Comparison of ENCODE assay signal across 8 cellular contexts in the genomic region with DNA sequence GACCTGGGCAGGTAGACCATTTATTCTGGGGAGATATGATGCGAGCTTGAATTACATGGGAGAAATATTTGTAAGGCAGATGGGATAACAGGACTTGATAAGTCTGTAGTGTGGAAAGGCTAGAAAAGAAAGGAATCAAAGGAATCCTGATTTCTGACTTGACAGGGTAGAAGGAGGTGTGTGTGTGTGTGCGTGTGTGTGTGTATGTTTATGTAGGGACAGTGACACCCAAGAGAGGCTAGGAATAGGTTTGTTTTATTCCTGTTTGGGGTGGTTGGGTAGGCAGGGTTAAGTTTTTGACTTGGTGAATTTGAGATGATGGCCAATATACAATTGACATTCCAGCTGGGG. TPM values are rescaled to one million over a fixed set of nuclear protein-coding genes. Genes with fewer than 3 reads are reported as not detected.
DNase-seq lines count a peak whose midpoint lies in the region; ATAC-seq, FAIRE-seq and TF ChIP-seq lines count a peak whose summit lies in the region.

No MANE protein-coding gene starts in this region.

- H4K20me1 ChIP-seq in osteoblast (ENCODE audit: insufficient read depth, low read length): no peaks in the 10 kb centered on the region

- peaks cover 14% of the 10 kb centered on the region for H3K79me2 ChIP-seq in osteoblast (ENCODE audit: insufficient read depth, low read length)

- peaks cover 23% of the 10 kb centered on the region for H3K4me1 ChIP-seq in osteoblast (ENCODE audit: insufficient read depth, low read length)

- FAIRE-seq in GM19239 (lab: Jason Lieb, UNC): no peak

- peak; percentile 7 for ATAC-seq in HG03066 (IDR thresholded peaks at IDR 0.05; ENCODE audit: low read depth, unreplicated experiment)

- H3K27me3 ChIP-seq in GM06990 (replicated peaks; ENCODE audit: control insufficient read depth, insufficient read depth, low read length) (no peaks in the 10 kb centered on the region), osteoblast (ENCODE audit: insufficient read depth, low read length) (no peaks in the 10 kb centered on the region)

- no peak overlapping the region for H3K27ac ChIP-seq in osteoblast (ENCODE audit: low read depth, low read length)

- DNase-seq in GM06990 (ENCODE audit: extremely low read depth, insufficient read length) (no peak), dermis blood vessel endothelial cell (peak; percentile 8), osteoblast (ENCODE audit: insufficient read length, low spot score, missing footprints) (peak; percentile 46), NCI-H526 (lab: John Stamatoyannopoulos, UW) (no peak), GM19239 (ENCODE audit: insufficient read length, low spot score) (no peak), DMS114 treated with DMSO at 0.1 percent for 48 hours (lab: John Stamatoyannopoulos, UW; ENCODE audit: unreplicated experiment) (no peak)
- DNase-seq in stimulated activated CD4-positive, alpha-beta T cell treated with anti-CD3 and anti-CD28 coated beads, Interleukin-4, amount 100 ng/mL, for 1 hour: no peak

- H3K4me2 ChIP-seq in osteoblast (ENCODE audit: insufficient read depth, low read length): peak overlapping the region; percentile 91

- H3K36me3 ChIP-seq in GM06990 (ENCODE audit: control insufficient read depth, insufficient read depth, low read length): no peaks in the 10 kb centered on the region; the same call in 1 of the 2 replicates
- H3K36me3 ChIP-seq in osteoblast (ENCODE audit: insufficient read depth, low read length): no peaks in the 10 kb centered on the region

- no peaks in the 10 kb centered on the region for H3K9me3 ChIP-seq in osteoblast (ENCODE audit: low read depth, low read length)

- no peak for TF ChIP-seq CTCF in GM06990 (IDR thresholded peaks at IDR 0.05; ENCODE audit: insufficient read depth, low read length, poor library complexity, severe bottlenecking)
- no peak for TF ChIP-seq CTCF in osteoblast (IDR thresholded peaks at IDR 0.05; ENCODE audit: extremely low read depth, low read depth, low read length)

- peak overlapping the region; percentile 91 for H2AFZ ChIP-seq in osteoblast (ENCODE audit: low read length)

- H3K4me3 ChIP-seq in GM06990 (replicated peaks; ENCODE audit: low read depth, low read length) (peak overlapping the region; percentile 76), osteoblast (ENCODE audit: insufficient read depth, low read length) (peak overlapping the region; percentile 84)

RNA-seq across cellular contexts. Expression of a gene that starts 0.4 kb away (rescaled TPM):
- total RNA-seq in dermis blood vessel endothelial cell: 75.9 and 94.3 TPM in 2 replicates
- 24.2 and 46.3 TPM in 2 replicates for total RNA-seq in osteoblast

RNA-seq across cellular contexts. Expression of a gene that starts 24.4 kb away (rescaled TPM):
- total RNA-seq in dermis blood vessel endothelial cell (11.7 and 16.2 TPM in 2 replicates), osteoblast (20.3 and 20.6 TPM in 2 replicates)

Comparison
In these comparisons a context has a peak if more than half of its experiments do, and no peak if none do; other contexts are left out.
1. DNase-seq: peak in dermis blood vessel endothelial cell (single experiment) and osteoblast (single experiment); none in GM06990 (single experiment), NCI-H526 (0 of 2), GM19239 (single experiment), stimulated activated CD4-positive, alpha-beta T cell treated with anti-CD3 and anti-CD28 coated beads, Interleukin-4, amount 100 ng/mL, for 1 hour (single experiment) and DMS114 treated with DMSO at 0.1 percent for 48 hours (single experiment).